ENCODE assay signal across 22 cellular contexts in the genomic region with DNA sequence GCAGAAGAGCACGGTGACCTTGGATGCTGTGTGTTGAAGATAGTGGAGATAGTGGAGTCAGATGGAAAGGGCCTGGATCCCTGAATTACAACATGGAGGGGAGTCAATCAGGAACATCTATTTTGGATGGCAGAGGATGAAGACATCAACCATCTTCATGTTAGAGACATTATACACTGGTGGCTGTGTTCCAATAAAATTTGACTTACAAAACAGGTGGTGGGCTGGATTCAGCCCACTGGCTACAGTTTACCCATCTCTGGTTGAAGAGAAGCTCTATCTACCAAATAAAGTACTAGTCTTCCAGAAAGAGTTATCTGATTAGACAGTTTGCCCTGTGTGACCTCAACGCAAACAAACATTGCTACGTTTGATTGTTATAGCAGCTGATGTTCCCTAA.
"Had no signal": no experiment of that assay in that cellular context is flagged by ENCODE, and none has a peak within 500 bp of the region (broad histone marks: within the 10 kb centered on the region; RNA-seq: fewer than 3 reads in every experiment).

No MANE protein-coding gene starts in this region.

- H2AFZ ChIP-seq: parathyroid adenoma had no signal

- H3K9me3 Mint-ChIP-seq: activated T-helper 2 cell treated with anti-CD3 and anti-CD28 coated beads, Interferon-gamma antibody, Interleukin-2, Interleukin-4, amounts not matched to agents 10 μg/mL and 5 μg/mL and 100 μg/mL, durations not matched to agents 14 hours and 24 hours and 36 hours; memory B cell; naive B cell; T-helper 2 cell treated with Interferon-gamma antibody and Interleukin-4, amounts not matched to agents 5 μg/mL and 100 μg/mL, for 36 hours had no signal

- H3K9ac ChIP-seq: parathyroid adenoma had no signal

- H3K27ac Mint-ChIP-seq: activated CD4-positive, alpha-beta T cell treated with anti-CD3 and anti-CD28 coated beads for 36 hours; activated T-helper 2 cell treated with anti-CD3 and anti-CD28 coated beads, Interferon-gamma antibody, Interleukin-2, Interleukin-4, amounts not matched to agents 10 μg/mL and 5 μg/mL and 100 μg/mL, durations not matched to agents 14 hours and 24 hours and 36 hours; memory B cell; T-helper 2 cell treated with Interferon-gamma antibody and Interleukin-4, amounts not matched to agents 5 μg/mL and 100 μg/mL, for 36 hours had no signal

- H3K9me3 ChIP-seq: breast epithelium, neutrophil, tibial artery had no signal

- H3K4me3 Mint-ChIP-seq: activated CD4-positive, alpha-beta T cell treated with anti-CD3 and anti-CD28 coated beads for 36 hours; memory B cell; T-helper 2 cell treated with Interferon-gamma antibody and Interleukin-4, amounts not matched to agents 5 μg/mL and 100 μg/mL, for 36 hours had no signal

- H3K79me2 ChIP-seq: parathyroid adenoma had no signal

- H3K27me3 Mint-ChIP-seq: activated CD4-positive, alpha-beta T cell treated with anti-CD3 and anti-CD28 coated beads for 36 hours; memory B cell; naive B cell had no signal

- H3K36me3 ChIP-seq: breast epithelium, heart right ventricle, neutrophil, tibial artery had no signal

- H3K27ac ChIP-seq: breast epithelium, heart right ventricle, neutrophil, parathyroid adenoma had no signal

- H3K4me1 ChIP-seq: parathyroid adenoma had no signal

- ATAC-seq: activated CD4-positive, alpha-beta T cell treated with anti-CD3 and anti-CD28 coated beads for 36 hours; stimulated activated naive CD8-positive, alpha-beta T cell treated with anti-CD3 and anti-CD28 coated beads, Interleukin-15, Interleukin-2, amounts not matched to agents 100 U/mL and 50 U/mL, for 24 hours had no signal

- DNase-seq: activated CD4-positive, alpha-beta T cell treated with anti-CD3 and anti-CD28 coated beads for 36 hours; activated CD4-positive, alpha-beta T cell treated with anti-CD3 and anti-CD28 coated beads, Interleukin-2, amount 50 U/mL, for 48 hours; activated naive CD4-positive, alpha-beta T cell treated with Interleukin-2 at 50 U/mL for 16 hours; activated T-cell treated with anti-CD3 and anti-CD28 coated beads, Interleukin-2, amount 50 U/mL, for 1 hour; cerebellar nuclear complex; cortex of kidney; effector CD4-positive, alpha-beta T cell; immature natural killer cell; kidney glomerular epithelial cell; naive B cell; stimulated activated CD4-positive, alpha-beta T cell treated with anti-CD3 and anti-CD28 coated beads, Interleukin-2, amount 100 ng/mL, for 24 hours; stimulated activated naive CD8-positive, alpha-beta T cell treated with anti-CD3 and anti-CD28 coated beads, Interleukin-15, Interleukin-2, amounts not matched to agents 100 U/mL and 50 U/mL, for 24 hours had no signal

- H3K27me3 ChIP-seq: breast epithelium, heart right ventricle, neutrophil, tibial artery had no signal

- H3K4me3 ChIP-seq: breast epithelium, heart right ventricle, tibial artery had no signal

- FAIRE-seq: TTC549, urothelium cell line had no signal
